ENCODE assay signal across 10 cellular contexts in the genomic region with DNA sequence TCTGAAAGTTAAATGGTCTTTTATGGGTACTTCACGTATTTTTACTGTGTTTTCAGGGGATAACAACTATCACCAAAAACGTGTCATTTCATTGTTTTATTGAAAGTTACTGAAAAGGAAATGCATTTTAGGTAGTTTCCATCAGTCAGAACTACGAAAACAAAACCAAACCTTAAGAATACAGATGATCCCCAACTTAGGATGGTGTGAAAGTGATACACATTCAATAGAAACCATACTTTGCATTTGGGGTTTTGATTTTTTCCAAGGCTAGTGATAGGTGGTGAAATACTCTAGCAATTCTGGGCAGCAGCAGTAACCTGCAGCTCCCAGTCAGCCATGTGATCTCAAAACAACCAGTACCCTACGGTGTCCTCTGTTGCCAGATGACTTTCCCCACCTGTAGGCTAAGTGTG. TPM values are rescaled to one million over a fixed set of nuclear protein-coding genes. Genes with fewer than 3 reads are reported as not detected.
A peak's percentile ranks its signal among the peaks of the same experiment; 100 is the strongest.
DNase-seq lines count a peak whose midpoint lies in the region; ATAC-seq and TF ChIP-seq lines count a peak whose summit lies in the region.
"Had no signal": no experiment of that assay in that cellular context is flagged by ENCODE, and none has a peak within 500 bp of the region (broad histone marks: within the 10 kb centered on the region; RNA-seq: fewer than 3 reads in every experiment).

No MANE protein-coding gene starts in this region.

- no peaks in the 10 kb centered on the region for H3K9me3 ChIP-seq in spleen

- peaks cover 19 to 79% (median 43%) of the 10 kb centered on the region in 6 donors for H3K4me1 ChIP-seq in spleen

- H3K4me3 Mint-ChIP-seq in activated CD4-positive, alpha-beta T cell treated with anti-CD3 and anti-CD28 coated beads for 36 hours = peak overlapping the region; percentile 27
- H3K4me3 Mint-ChIP-seq in MCF 10A (ENCODE audit: unreplicated experiment) = no peak overlapping the region

- peak overlapping the region; percentile 84 for H3K27ac Mint-ChIP-seq in activated CD4-positive, alpha-beta T cell treated with anti-CD3 and anti-CD28 coated beads for 36 hours
- no peak overlapping the region for H3K27ac Mint-ChIP-seq in MCF 10A (ENCODE audit: low read depth, unreplicated experiment)

- WGBS in spleen, 5 donors = 55 to 73% (median 64%) methylated on average over 4 of the region's 4 CpGs

- CTCF ChIA-PET in activated CD4-positive, alpha-beta T cell treated with anti-CD3 and anti-CD28 coated beads for 36 hours (lab: Charles Lee) = interaction anchor here (0.6 to 1.0 kb wide), 2 partner anchors 108 to 110 kb away, joined by 3 to 4 read pairs; partner anchors contain the start of gene MCM3
- CTCF ChIA-PET in MCF 10A (lab: Yijun Ruan, JAX) = interaction anchor here (0.6 kb wide), 1 partner anchor 108 kb away, joined by 4 read pairs; no protein-coding TSS in a partner anchor

- peak overlapping the region in 1 of 8 donors; percentile 13 for H3K4me3 ChIP-seq in spleen

- intact Hi-C loops in activated CD4-positive, alpha-beta T cell treated with anti-CD3 and anti-CD28 coated beads for 36 hours (cut with DNase I, micrococcal nuclease) = loop anchor here (1.0 to 10.0 kb wide), 12 partner anchors 13 to 911 kb away; partner anchors contain the start of genes GSTA4 (in 1 of the 2), MCM3 (in 1 of the 2) and PAQR8 (in 1 of the 2)
- intact Hi-C loops in spleen (cut with DNase I; ENCODE audit: low total_unique reads) = no loop called here
- intact Hi-C loops in MCF 10A (cut with micrococcal nuclease) = no loop called here

- no TSS peak for BruUV-seq in MCF 10A (replicated peaks; lab: Mats Ljungman, UMichigan)

- TF ChIP-seq POLR2A in spleen (IDR thresholded peaks at IDR 0.05) = no peak

- no peak for TF ChIP-seq CTCF in spleen (IDR thresholded peaks at IDR 0.05 in 8 of 11, conservative IDR thresholded peaks at IDR 0.05 in 3 of 11)
- no peak for TF ChIP-seq CTCF in MCF 10A (IDR thresholded peaks at IDR 0.05; ENCODE audit: unreplicated experiment)

- H3K27me3 ChIP-seq in spleen (replicated peaks in 1 of 7) = no peaks in the 10 kb centered on the region

- H3K9me3 Mint-ChIP-seq in activated CD4-positive, alpha-beta T cell treated with anti-CD3 and anti-CD28 coated beads for 36 hours (ENCODE audit: low read depth) = no peaks in the 10 kb centered on the region
- no peaks in the 10 kb centered on the region for H3K9me3 Mint-ChIP-seq in MCF 10A (ENCODE audit: unreplicated experiment)

- peak; percentile 59 for ATAC-seq in activated CD4-positive, alpha-beta T cell treated with anti-CD3 and anti-CD28 coated beads for 36 hours
- ATAC-seq in HG02610 (IDR thresholded peaks at IDR 0.05; ENCODE audit: unreplicated experiment) (peak; percentile 39), HG03565 (IDR thresholded peaks at IDR 0.05; ENCODE audit: unreplicated experiment) (peak; percentile 42)

- POLR2A ChIA-PET in activated CD4-positive, alpha-beta T cell treated with anti-CD3 and anti-CD28 coated beads for 36 hours (lab: Charles Lee) = no interaction called here
- POLR2A ChIA-PET in MCF 10A (lab: Yijun Ruan, JAX) = no interaction called here

- peak; percentile 58 for DNase-seq in activated CD4-positive, alpha-beta T cell treated with anti-CD3 and anti-CD28 coated beads for 36 hours
- no peak for DNase-seq in activated CD4-positive, alpha-beta T cell treated with anti-CD3 and anti-CD28 coated beads, Interleukin-2, amount 50 U/mL, for 4 hours
- no peak for DNase-seq in spleen
- no peak for DNase-seq in NCI-H345 (lab: John Stamatoyannopoulos, UW)
- no peak for DNase-seq in MCF 10A (ENCODE audit: unreplicated experiment)
- DNase-seq in mucosa of gallbladder (ENCODE audit: low spot score) = no peak
- DNase-seq: aorta, NCI-H1092 had no signal

- H3K36me3 Mint-ChIP-seq in activated CD4-positive, alpha-beta T cell treated with anti-CD3 and anti-CD28 coated beads for 36 hours (ENCODE audit: low read depth) = peaks cover 2% of the 10 kb centered on the region
- H3K36me3 Mint-ChIP-seq in MCF 10A (ENCODE audit: insufficient read depth, unreplicated experiment) = no peaks in the 10 kb centered on the region

- H3K36me3 ChIP-seq in spleen = no peaks in the 10 kb centered on the region

- peaks cover 95% of the 10 kb centered on the region for H3K4me1 Mint-ChIP-seq in activated CD4-positive, alpha-beta T cell treated with anti-CD3 and anti-CD28 coated beads for 36 hours
- peaks cover 17% of the 10 kb centered on the region for H3K4me1 Mint-ChIP-seq in MCF 10A (ENCODE audit: insufficient read depth, unreplicated experiment)

- H3K27me3 Mint-ChIP-seq in activated CD4-positive, alpha-beta T cell treated with anti-CD3 and anti-CD28 coated beads for 36 hours = no peaks in the 10 kb centered on the region
- H3K27me3 Mint-ChIP-seq in MCF 10A (ENCODE audit: insufficient read depth, unreplicated experiment) = no peaks in the 10 kb centered on the region

- peak overlapping the region in 7 of 8 donors; percentile 3 to 63 (median 42) for H3K27ac ChIP-seq in spleen

RNA-seq across cellular contexts. Expression of gene EFHC1, which starts 25.9 kb away (rescaled TPM):
- 1 to 10 TPM; 2.2 to 3.6 TPM for total RNA-seq in activated CD4-positive, alpha-beta T cell treated with anti-CD3 and anti-CD28 coated beads for 36 hours
- total RNA-seq in spleen (10 to 100 TPM in 6 of 7 donors, 1 to 10 TPM in 1; 9.3 to 29.4 (median 16.7) TPM), MCF 10A (2022) (26.3 and 26.9 TPM in 2 replicates), mucosa of gallbladder (27.8 TPM)
- polyA plus RNA-seq in spleen = 10 to 100 TPM; 11.2 to 40.3 (median 16.9) TPM

RNA-seq across cellular contexts. Expression of gene PAQR8, which starts 32.3 kb away (rescaled TPM):
- 1 to 10 TPM; 9.0 to 9.1 TPM for total RNA-seq in activated CD4-positive, alpha-beta T cell treated with anti-CD3 and anti-CD28 coated beads for 36 hours
- 10 to 100 TPM in 4 of 7 donors, 1 to 10 TPM in 3; 8.3 to 13.3 (median 11.3) TPM for total RNA-seq in spleen
- polyA plus RNA-seq in spleen = 1 to 10 TPM; 3.5 to 4.5 (median 4.3) TPM
- total RNA-seq in MCF 10A (2022) = 1.8 and 1.9 TPM in 2 replicates
- 23.2 TPM for total RNA-seq in mucosa of gallbladder

Comparison
In these comparisons a context has a peak if more than half of its experiments do, and no peak if none do; other contexts are left out.
1. intact Hi-C loops: an anchor here in activated CD4-positive, alpha-beta T cell treated with anti-CD3 and anti-CD28 coated beads for 36 hours (1.0 to 10.0 kb wide); none called in spleen and MCF 10A.